Comparison of ENCODE assay signal across 14 cellular contexts in genomic region chr9:114613087-114613486, GRCh38. TPM values are rescaled to one million over a fixed set of nuclear protein-coding genes. Genes with fewer than 3 reads are reported as not detected.
DNase-seq lines count a peak whose midpoint lies in the region; ATAC-seq lines count a peak whose summit lies in the region.
"Had no signal": no experiment of that assay in that cellular context is flagged by ENCODE, and none has a peak within 500 bp of the region (broad histone marks: within the 10 kb centered on the region; RNA-seq: fewer than 3 reads in every experiment).

No MANE protein-coding gene starts in this region.

- peak overlapping the region; percentile 79 for H3K27ac Mint-ChIP-seq in activated CD4-positive, alpha-beta T cell treated with anti-CD3 and anti-CD28 coated beads for 36 hours
- H3K27ac Mint-ChIP-seq in T-helper 17 cell = peak overlapping the region; percentile 91
- H3K27ac Mint-ChIP-seq in immature natural killer cell = peak overlapping the region; percentile 24 to 96 (median 84)

- peaks cover 33% of the 10 kb centered on the region for H3K36me3 Mint-ChIP-seq in activated CD4-positive, alpha-beta T cell treated with anti-CD3 and anti-CD28 coated beads for 36 hours (ENCODE audit: low read depth)
- peaks cover 2% of the 10 kb centered on the region for H3K36me3 Mint-ChIP-seq in T-helper 17 cell (ENCODE audit: low read depth)
- H3K36me3 Mint-ChIP-seq in immature natural killer cell = no peaks in the 10 kb centered on the region

- ATAC-seq in activated CD4-positive, alpha-beta T cell treated with anti-CD3 and anti-CD28 coated beads for 36 hours = no peak
- ATAC-seq in T-helper 17 cell (no peak), HG02623 (IDR thresholded peaks at IDR 0.05; ENCODE audit: unreplicated experiment) (no peak)
- ATAC-seq: Panc1 had no signal

- POLR2A ChIA-PET in activated CD4-positive, alpha-beta T cell treated with anti-CD3 and anti-CD28 coated beads for 36 hours (lab: Charles Lee) = interaction anchor here (0.5 to 0.6 kb wide), 2 partner anchors 10 to 220 kb away, joined by 3 to 5 read pairs; no protein-coding TSS in a partner anchor

- CTCF ChIA-PET in activated CD4-positive, alpha-beta T cell treated with anti-CD3 and anti-CD28 coated beads for 36 hours (lab: Charles Lee) = interaction anchor here (0.8 to 2.8 kb wide), 5 partner anchors 13 to 222 kb away, joined by 3 to 16 read pairs (median 8); no protein-coding TSS in a partner anchor

- H3K27me3 Mint-ChIP-seq in activated CD4-positive, alpha-beta T cell treated with anti-CD3 and anti-CD28 coated beads for 36 hours = no peaks in the 10 kb centered on the region
- no peaks in the 10 kb centered on the region for H3K27me3 Mint-ChIP-seq in T-helper 17 cell
- H3K27me3 Mint-ChIP-seq in immature natural killer cell (ENCODE audit: low read depth in 3 of 3) = peaks cover 0 to 5% (median 2%) of the 10 kb centered on the region in 3 donors

- H3K27me3 ChIP-seq in stomach smooth muscle (ENCODE audit: control insufficient read depth in 1 of 2, insufficient read depth in 2 of 2, low read length in 2 of 2) = no peaks in the 10 kb centered on the region

- H3K4me3 Mint-ChIP-seq in activated CD4-positive, alpha-beta T cell treated with anti-CD3 and anti-CD28 coated beads for 36 hours = peak overlapping the region; percentile 77
- H3K4me3 Mint-ChIP-seq in T-helper 17 cell (peak overlapping the region; percentile 91), immature natural killer cell (peak overlapping the region in 4 of 5 donors; percentile 8 to 94 (median 87))

- H3K4me1 Mint-ChIP-seq in activated CD4-positive, alpha-beta T cell treated with anti-CD3 and anti-CD28 coated beads for 36 hours = peaks cover 58% of the 10 kb centered on the region
- H3K4me1 Mint-ChIP-seq in T-helper 17 cell (peaks cover 34% of the 10 kb centered on the region), immature natural killer cell (peaks cover 27 to 44% of the 10 kb centered on the region in 2 donors)

- H3K9ac ChIP-seq in stomach smooth muscle (ENCODE audit: low read length in 2 of 2) = peak overlapping the region; percentile 5 to 63

- H3K4me3 ChIP-seq in stomach smooth muscle (ENCODE audit: low read length in 2 of 2) = peak overlapping the region in 1 of 2 donors; percentile 84

- H3K27ac ChIP-seq in stomach smooth muscle (ENCODE audit: low read length) = peak overlapping the region; percentile 90

- no peaks in the 10 kb centered on the region for H3K9me3 Mint-ChIP-seq in activated CD4-positive, alpha-beta T cell treated with anti-CD3 and anti-CD28 coated beads for 36 hours (ENCODE audit: low read depth)
- H3K9me3 Mint-ChIP-seq in immature natural killer cell = no peaks in the 10 kb centered on the region

- peaks cover 0 to under 1% of the 10 kb centered on the region in 2 donors for H3K36me3 ChIP-seq in stomach smooth muscle (ENCODE audit: control insufficient read depth in 2 of 2, insufficient read depth in 2 of 2, low read length in 2 of 2)

- H3K9me3 ChIP-seq in T-helper 17 cell (ENCODE audit: control insufficient read depth, low read length, poor library complexity, severe bottlenecking) (no peaks in the 10 kb centered on the region), stomach smooth muscle (ENCODE audit: control insufficient read depth in 2 of 2, low read length in 2 of 2) (no peaks in the 10 kb centered on the region)

- H3K4me1 ChIP-seq in stomach smooth muscle (ENCODE audit: control insufficient read depth, insufficient read depth, low read length) = peaks cover 21% of the 10 kb centered on the region

- no peak for DNase-seq in activated CD4-positive, alpha-beta T cell treated with anti-CD3 and anti-CD28 coated beads for 36 hours
- no peak for DNase-seq in activated CD4-positive, alpha-beta T cell treated with anti-CD3 and anti-CD28 coated beads for 4 hours
- DNase-seq in T-helper 17 cell (no peak), immature natural killer cell (no peak), epidermal melanocyte (ENCODE audit: insufficient read length, low spot score) (no peak)
- no peak for DNase-seq in stimulated activated CD8-positive, alpha-beta memory T cell treated with anti-CD3 and anti-CD28 coated beads, Interleukin-4, amount 100 ng/mL, for 48 hours
- DNase-seq: activated CD4-positive, alpha-beta T cell treated with anti-CD3 and anti-CD28 coated beads, Interleukin-2, amount 50 U/mL, for 1 hour; foreskin fibroblast; NCI-H1436 had no signal

- intact Hi-C loops in activated CD4-positive, alpha-beta T cell treated with anti-CD3 and anti-CD28 coated beads for 36 hours (cut with DNase I, micrococcal nuclease) = loop anchor here in 1 of 2 experiments (5.0 to 10.0 kb wide), 2 partner anchors 128 to 216 kb away; no protein-coding TSS in a partner anchor

RNA-seq across cellular contexts. Expression of gene TMEM268, which starts 2.0 kb away (rescaled TPM):
- total RNA-seq in activated CD4-positive, alpha-beta T cell treated with anti-CD3 and anti-CD28 coated beads for 36 hours = 10 to 100 TPM; 23.3 to 29.4 TPM
- total RNA-seq in T-helper 17 cell = 10 to 100 TPM in 1 of 2 donors, 1 to 10 TPM in 1; 9.4 to 11.5 TPM
- 10 to 100 TPM in 1 of 3 donors, 1 to 10 TPM in 2; 6.9 to 13.7 (median 7.7) TPM for polyA plus RNA-seq in immature natural killer cell

RNA-seq across cellular contexts. Expression of gene ATP6V1G1, which starts 25.5 kb away (rescaled TPM):
- 10 to 100 TPM; 33.8 to 37.7 TPM for total RNA-seq in activated CD4-positive, alpha-beta T cell treated with anti-CD3 and anti-CD28 coated beads for 36 hours
- 100 to 1,000 TPM; 101 to 102 TPM for total RNA-seq in T-helper 17 cell
- 100 to 1,000 TPM; 190 to 321 (median 241) TPM for polyA plus RNA-seq in immature natural killer cell

RNA-seq across cellular contexts. Expression of gene TEX53, which starts 44.5 kb away (rescaled TPM):
- not detected for total RNA-seq in activated CD4-positive, alpha-beta T cell treated with anti-CD3 and anti-CD28 coated beads for 36 hours
- total RNA-seq in T-helper 17 cell = not detected
- polyA plus RNA-seq in immature natural killer cell = not detected
- total RNA-seq: lung microvascular endothelial cell, ureter had no signal
